ENCODE assay signal across 26 cellular contexts in the genomic region with DNA sequence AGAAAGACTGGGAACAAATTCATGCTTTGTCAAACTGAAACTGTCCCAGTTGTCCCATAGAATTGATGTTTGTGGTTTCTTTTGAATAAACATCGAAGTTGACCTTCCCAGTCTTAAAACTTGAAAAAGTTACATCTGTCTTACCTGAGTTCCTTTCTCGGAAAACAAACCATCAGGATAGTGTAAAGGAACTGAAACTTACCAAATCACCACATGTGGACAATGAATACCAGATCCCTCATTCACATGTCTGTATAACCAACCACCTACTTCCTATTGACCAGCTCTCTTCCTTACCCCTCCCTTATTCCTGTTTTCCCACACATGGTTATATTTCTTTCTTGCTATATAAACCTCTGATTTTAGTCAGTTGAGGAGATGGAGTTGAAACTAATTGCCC.
DNase-seq lines count a peak whose midpoint lies in the region; FAIRE-seq and TF ChIP-seq lines count a peak whose summit lies in the region.
"Had no signal": no experiment of that assay in that cellular context is flagged by ENCODE, and none has a peak within 500 bp of the region (broad histone marks: within the 10 kb centered on the region; RNA-seq: fewer than 3 reads in every experiment).

No MANE protein-coding gene starts in this region.

- no peak for DNase-seq in GM18507 (ENCODE audit: extremely low spot score, insufficient read length, low read depth)
- DNase-seq in MM.1S = no peak
- DNase-seq in NCI-H1417 treated with DMSO at 0.1 percent for 48 hours (lab: John Stamatoyannopoulos, UW) = no peak
- DNase-seq in stimulated activated naive CD4-positive, alpha-beta T cell treated with Interleukin-2 at 50 U/mL for 16 hours (lab: John Stamatoyannopoulos, UW) = no peak
- DNase-seq in T1000 (lab: John Stamatoyannopoulos, UW) = no peak
- DNase-seq in SKM-1 treated with dmso at 0.1 percent for 144 hours (lab: John Stamatoyannopoulos, UW; ENCODE audit: unreplicated experiment) = no peak
- DNase-seq: Calu3; CD8-positive, alpha-beta memory T cell; DMS79 treated with DMSO at 0.1 percent for 48 hours; Kasumi-1; NCI-H1092 treated with DMSO at 0.1 percent for 48 hours; NCI-H1436 treated with DMSO at 0.1 percent for 48 hours; NCI-H187 treated with DMSO at 0.1 percent for 48 hours; NCI-H2171 treated with DMSO at 0.1 percent for 48 hours; NCI-H345; NCI-H524; NCI-H774; NK-92 treated with Interleukin-12 subunit alpha and Interleukin-12 subunit beta, amount 100 ng/mL, for 24 hours; PC-9; Right ventricle myocardium superior; T-helper 1 cell had no signal

- H2AFZ ChIP-seq in MM.1S (ENCODE audit: low read length) (no peak overlapping the region), OCI-LY3 (ENCODE audit: low read depth, low read length) (no peak overlapping the region)
- H2AFZ ChIP-seq: PC-9 had no signal

- H3K4me3 ChIP-seq in BLaER1 treated with 17β-estradiol and CSF1 and Interleukin-3, amounts not matched to agents 10 nM and 100 nM = peak overlapping the region in 1 of 10 experiments; percentile 14; a peak in 1 of 20 replicates
- H3K4me3 ChIP-seq in MM.1S (ENCODE audit: low read length) (no peak overlapping the region), OCI-LY3 (ENCODE audit: low read length) (0 out of 2 replicates have a peak overlapping the region, but pooled peaks have one; percentile 1)
- H3K4me3 ChIP-seq: PC-9, SJSA1 had no signal

- H3K4me2 ChIP-seq in BLaER1 treated with 17β-estradiol and CSF1 and Interleukin-3, amounts not matched to agents 10 nM and 100 nM = peak overlapping the region in 10 of 11 experiments; percentile 4 to 87 (median 74); a peak in 16 of 22 replicates
- H3K4me2 ChIP-seq in MM.1S (ENCODE audit: low read depth, low read length) (no peak overlapping the region), OCI-LY3 (ENCODE audit: low read length) (peak overlapping the region; percentile 8)
- H3K4me2 ChIP-seq: PC-9 had no signal

- FAIRE-seq in GM18507 (lab: Jason Lieb, UNC) = peak; percentile 9
- FAIRE-seq: H54, HepG2 had no signal

- no peak for TF ChIP-seq CTCF in MM.1S (IDR thresholded peaks at IDR 0.05; ENCODE audit: low read length)
- no peak for TF ChIP-seq CTCF in OCI-LY3 (IDR thresholded peaks at IDR 0.05; ENCODE audit: low read depth, low read length)

- H3K9me2 ChIP-seq in MM.1S (replicated peaks; ENCODE audit: insufficient read depth, low read length) = no peaks in the 10 kb centered on the region

- H3K79me2 ChIP-seq in MM.1S (ENCODE audit: low read length) = no peaks in the 10 kb centered on the region
- no peaks in the 10 kb centered on the region for H3K79me2 ChIP-seq in OCI-LY3 (ENCODE audit: low read length)

- H4K20me1 ChIP-seq in BLaER1 treated with 17β-estradiol and CSF1 and Interleukin-3, amounts not matched to agents 10 nM and 100 nM = no peaks in the 10 kb centered on the region
- H4K20me1 ChIP-seq in MM.1S (ENCODE audit: insufficient read depth, low read length) = no peaks in the 10 kb centered on the region
- H4K20me1 ChIP-seq in OCI-LY3 (ENCODE audit: insufficient read depth, low read length) = no peaks in the 10 kb centered on the region

- peak overlapping the region in 4 of 11 experiments; percentile 54 to 90 (median 82); a peak in 7 of 22 replicates for H3K27ac ChIP-seq in BLaER1 treated with 17β-estradiol and CSF1 and Interleukin-3, amounts not matched to agents 10 nM and 100 nM
- H3K27ac ChIP-seq in MM.1S (ENCODE audit: low read length) (peak overlapping the region; percentile 95; the same call in 1 of the 2 replicates), OCI-LY3 (ENCODE audit: low read length) (peak overlapping the region; percentile 3; the same call in 1 of the 2 replicates)
- H3K27ac ChIP-seq: PC-9, SJSA1 had no signal

- H3K4me1 ChIP-seq in BLaER1 treated with 17β-estradiol and CSF1 and Interleukin-3, amounts not matched to agents 10 nM and 100 nM = peaks cover 0 to 46% (median 27%) of the 10 kb centered on the region in 10 experiments; a peak in 16 of 20 replicates
- peaks cover 14% of the 10 kb centered on the region for H3K4me1 ChIP-seq in MM.1S (ENCODE audit: low read length)
- peaks cover 37% of the 10 kb centered on the region for H3K4me1 ChIP-seq in OCI-LY3 (ENCODE audit: low read length)
- H3K4me1 ChIP-seq: SJSA1 had no signal

- H3F3A ChIP-seq in MM.1S (ENCODE audit: insufficient read depth, low read length) = peaks cover 18% of the 10 kb centered on the region

- H3K9ac ChIP-seq in BLaER1 treated with 17β-estradiol and CSF1 and Interleukin-3, amounts not matched to agents 10 nM and 100 nM = no peak overlapping the region
- H3K9ac ChIP-seq in MM.1S (ENCODE audit: low read length) (no peak overlapping the region), OCI-LY3 (ENCODE audit: low read length) (no peak overlapping the region)

- peaks cover 22 to 58% (median 46%) of the 10 kb centered on the region in 11 experiments for H3K9me3 ChIP-seq in BLaER1 treated with 17β-estradiol and CSF1 and Interleukin-3, amounts not matched to agents 10 nM and 100 nM (replicated peaks in 1 of 11)
- no peaks in the 10 kb centered on the region for H3K9me3 ChIP-seq in MM.1S (replicated peaks; ENCODE audit: insufficient read depth, low read length)
- H3K9me3 ChIP-seq in OCI-LY3 (ENCODE audit: insufficient read depth, low read length) = peaks cover 14% of the 10 kb centered on the region; the same call in 1 of the 2 replicates
- H3K9me3 ChIP-seq: SJSA1 had no signal

- peaks cover 0 to 16% (median 0%) of the 10 kb centered on the region in 11 experiments; a peak in 4 of 22 replicates for H3K36me3 ChIP-seq in BLaER1 treated with 17β-estradiol and CSF1 and Interleukin-3, amounts not matched to agents 10 nM and 100 nM
- no peaks in the 10 kb centered on the region for H3K36me3 ChIP-seq in MM.1S (replicated peaks; ENCODE audit: insufficient read depth, low read length)
- H3K36me3 ChIP-seq in OCI-LY3 (replicated peaks; ENCODE audit: low read depth, low read length) = peaks cover 7% of the 10 kb centered on the region
- H3K36me3 ChIP-seq: SJSA1 had no signal

- no peaks in the 10 kb centered on the region for H3K27me3 ChIP-seq in BLaER1 treated with 17β-estradiol and CSF1 and Interleukin-3, amounts not matched to agents 10 nM and 100 nM
- H3K27me3 ChIP-seq in MM.1S (replicated peaks; ENCODE audit: insufficient read depth, low read length) = no peaks in the 10 kb centered on the region
- H3K27me3 ChIP-seq in OCI-LY3 (ENCODE audit: low read depth, low read length) = no peaks in the 10 kb centered on the region
- H3K27me3 ChIP-seq: SJSA1 had no signal
